In the genomic region with DNA sequence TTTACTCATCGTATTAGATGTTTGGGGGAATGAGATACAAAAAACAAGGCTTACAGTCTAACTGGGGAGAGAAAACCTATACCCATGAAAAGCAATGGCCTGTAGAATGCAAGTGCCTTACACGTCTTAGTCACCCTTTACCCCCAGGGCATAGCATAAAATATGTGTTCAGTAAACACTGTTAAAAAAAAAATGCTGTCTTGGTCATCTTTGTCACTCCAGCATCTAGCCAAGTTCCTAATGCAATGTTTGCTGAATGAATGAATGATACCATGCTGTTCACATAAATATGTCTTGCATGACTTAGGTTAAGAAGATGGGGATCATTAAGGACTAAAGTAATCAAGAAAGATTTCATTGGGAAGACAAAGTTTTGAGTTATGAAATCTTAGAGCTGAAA, we compare ENCODE assay signal across 24 cellular contexts. TPM values are rescaled to one million over a fixed set of nuclear protein-coding genes. Genes with fewer than 3 reads are reported as not detected.
DNase-seq lines count a peak whose midpoint lies in the region; TF ChIP-seq lines count a peak whose summit lies in the region.
"Had no signal": no experiment of that assay in that cellular context is flagged by ENCODE, and none has a peak within 500 bp of the region (broad histone marks: within the 10 kb centered on the region; RNA-seq: fewer than 3 reads in every experiment).

No MANE protein-coding gene starts in this region.

- peaks cover 40% of the 10 kb centered on the region for H3K4me1 Mint-ChIP-seq in activated T-cell treated with anti-CD3 and anti-CD28 coated beads, Interleukin-2, amount 50 U/mL, for 24 hours (ENCODE audit: low read depth)

- no peak overlapping the region for H3K4me2 ChIP-seq in mammary epithelial cell (ENCODE audit: insufficient read depth, low read depth, low read length)

- WGBS in mammary epithelial cell (ENCODE audit: low coverage, missing lambda C conversion rate) = 50% methylated on average over 2 of the region's 2 CpGs

- CTCF ChIA-PET in mammary epithelial cell (lab: Charles Lee; ENCODE audit: low non-redundant PET) = no interaction called here

- H4K20me1 ChIP-seq in mammary epithelial cell (ENCODE audit: insufficient read depth, low read length) = no peaks in the 10 kb centered on the region

- peak; percentile 89 for DNase-seq in EH (ENCODE audit: low read depth)
- DNase-seq in NCI-H460 (ENCODE audit: extremely low read depth, low read depth) = peak; percentile 21
- DNase-seq in mammary epithelial cell = peak; percentile 35
- DNase-seq in foreskin melanocyte = peak; percentile 52
- no peak for DNase-seq in germinal center (ENCODE audit: low spot score)
- DNase-seq in activated T-cell treated with anti-CD3 and anti-CD28 coated beads, Interleukin-2, amount 50 U/mL, for 24 hours = no peak
- no peak for DNase-seq in CD1c-positive myeloid dendritic cell (ENCODE audit: extremely low spot score)
- no peak for DNase-seq in activated CD8-positive, alpha-beta memory T cell treated with anti-CD3 and anti-CD28 coated beads for 24 hours
- DNase-seq: activated CD4-positive, alpha-beta memory T cell treated with anti-CD3 and anti-CD28 coated beads for 36 hours; activated effector memory CD4-positive, alpha-beta T cell treated with Interleukin-2 at 50 U/mL for 16 hours; activated naive CD8-positive, alpha-beta T cell treated with anti-CD3 and anti-CD28 coated beads for 36 hours; CD4-positive, alpha-beta T cell; KG1; left ventricle myocardium superior; midbrain; natural killer cell; NCI-H146; NCI-H2171; NCI-H526; spleen; stimulated activated CD4-positive, alpha-beta T cell treated with anti-CD3 and anti-CD28 coated beads, Interleukin-4, amount 100 ng/mL, for 1 hour had no signal

- H3K4me3 Mint-ChIP-seq in activated T-cell treated with anti-CD3 and anti-CD28 coated beads, Interleukin-2, amount 50 U/mL, for 24 hours = no peak overlapping the region
- H3K4me3 Mint-ChIP-seq: activated CD4-positive, alpha-beta memory T cell treated with anti-CD3 and anti-CD28 coated beads for 36 hours; activated naive CD8-positive, alpha-beta T cell treated with anti-CD3 and anti-CD28 coated beads for 36 hours; CD4-positive, alpha-beta T cell; natural killer cell; stimulated activated memory B cell treated with anti-CD40 and anti-IgM and Interleukin-4, amounts not matched to agents 10 μg/mL and 1 μg/mL and 100 μg/mL, for 72 hours had no signal

- H3K27ac Mint-ChIP-seq in activated T-cell treated with anti-CD3 and anti-CD28 coated beads, Interleukin-2, amount 50 U/mL, for 24 hours = no peak overlapping the region
- H3K27ac Mint-ChIP-seq: activated CD4-positive, alpha-beta memory T cell treated with anti-CD3 and anti-CD28 coated beads for 36 hours; activated naive CD8-positive, alpha-beta T cell treated with anti-CD3 and anti-CD28 coated beads for 36 hours; CD4-positive, alpha-beta T cell; stimulated activated memory B cell treated with anti-CD40 and anti-IgM and Interleukin-4, amounts not matched to agents 10 μg/mL and 1 μg/mL and 100 μg/mL, for 72 hours had no signal

- in situ Hi-C loops in mammary epithelial cell (cut with MboI; ENCODE audit: low sequenced_read_pairs in 2 of 2) = no loop called here

- no TSS peak for BruUV-seq in mammary epithelial cell (replicated peaks; lab: Mats Ljungman, UMichigan)

- intact Hi-C loops in mammary epithelial cell (cut with micrococcal nuclease) = no loop called here

- no peaks in the 10 kb centered on the region for H3K36me3 ChIP-seq in mammary epithelial cell (ENCODE audit: insufficient read depth, low read length)
- H3K36me3 ChIP-seq: right atrium auricular region had no signal

- H3K36me3 Mint-ChIP-seq in activated T-cell treated with anti-CD3 and anti-CD28 coated beads, Interleukin-2, amount 50 U/mL, for 24 hours (ENCODE audit: low read depth) = peaks cover 31% of the 10 kb centered on the region
- H3K36me3 Mint-ChIP-seq: natural killer cell had no signal

- H3K27me3 Mint-ChIP-seq in activated T-cell treated with anti-CD3 and anti-CD28 coated beads, Interleukin-2, amount 50 U/mL, for 24 hours = no peaks in the 10 kb centered on the region
- H3K27me3 Mint-ChIP-seq: activated CD4-positive, alpha-beta memory T cell treated with anti-CD3 and anti-CD28 coated beads for 36 hours; activated naive CD8-positive, alpha-beta T cell treated with anti-CD3 and anti-CD28 coated beads for 36 hours; CD4-positive, alpha-beta T cell; stimulated activated memory B cell treated with anti-CD40 and anti-IgM and Interleukin-4, amounts not matched to agents 10 μg/mL and 1 μg/mL and 100 μg/mL, for 72 hours had no signal

- H3K27me3 ChIP-seq in mammary epithelial cell (ENCODE audit: insufficient read depth, low read length) = no peaks in the 10 kb centered on the region
- H3K27me3 ChIP-seq: right atrium auricular region, spleen had no signal

- no peaks in the 10 kb centered on the region for H3K9me3 ChIP-seq in mammary epithelial cell (replicated peaks; ENCODE audit: insufficient read depth, low read length)
- H3K9me3 ChIP-seq: right atrium auricular region had no signal

- peaks cover 91% of the 10 kb centered on the region for H3K79me2 ChIP-seq in mammary epithelial cell (ENCODE audit: insufficient read depth, low read length)

- no peak for TF ChIP-seq CTCF in mammary epithelial cell (conservative IDR thresholded peaks at IDR 0.05 in 1 of 2, IDR thresholded peaks at IDR 0.05 in 1 of 2; ENCODE audit: extremely low read depth in 1 of 2, insufficient read depth in 1 of 2, low read depth in 1 of 2, low read length in 2 of 2)

- H3K9me3 Mint-ChIP-seq in activated T-cell treated with anti-CD3 and anti-CD28 coated beads, Interleukin-2, amount 50 U/mL, for 24 hours = no peaks in the 10 kb centered on the region
- H3K9me3 Mint-ChIP-seq: activated CD4-positive, alpha-beta memory T cell treated with anti-CD3 and anti-CD28 coated beads for 36 hours; activated naive CD8-positive, alpha-beta T cell treated with anti-CD3 and anti-CD28 coated beads for 36 hours; CD4-positive, alpha-beta T cell had no signal

- H2AFZ ChIP-seq in mammary epithelial cell (ENCODE audit: low read depth, low read length) = no peak overlapping the region

- H3K9ac ChIP-seq in mammary epithelial cell (ENCODE audit: insufficient read depth, low read length) = no peak overlapping the region

- dilution Hi-C loops in mammary epithelial cell (cut with HindIII; ENCODE audit: low sequenced_read_pairs) = loop anchor here (5.0 kb wide), 1 partner anchor 67 kb away; no protein-coding TSS in a partner anchor

- H3K4me1 ChIP-seq in mammary epithelial cell (ENCODE audit: insufficient read depth, low read length) = peaks cover 5% of the 10 kb centered on the region
- H3K4me1 ChIP-seq: right atrium auricular region had no signal

- H3K4me3 ChIP-seq in mammary epithelial cell (replicated peaks in 1 of 3; ENCODE audit: insufficient read depth in 1 of 3, low read depth in 2 of 3, low read length in 3 of 3) = no peak overlapping the region
- H3K4me3 ChIP-seq: right atrium auricular region, spleen had no signal

- H3K27ac ChIP-seq in mammary epithelial cell (ENCODE audit: insufficient read depth, low read depth, low read length) = no peak overlapping the region
- H3K27ac ChIP-seq: right atrium auricular region, RWPE1, spleen had no signal

RNA-seq across cellular contexts. Expression of a gene that starts 38.5 kb away (rescaled TPM):
- total RNA-seq in NCI-H460 (2014; rRNA removed; shearing (Covaris generic)) = 26.9 and 28.1 TPM in 2 replicates
- polyA plus RNA-seq in NCI-H460 (2014; cell fraction: nucleus; rRNA removed) = 6.7 and 13.1 TPM in 2 replicates
- 10 to 100 TPM; 27.2 to 50.3 TPM for total RNA-seq in mammary epithelial cell
- polyA plus RNA-seq in mammary epithelial cell = 18.3 TPM
- 50.9 TPM for polyA minus RNA-seq in mammary epithelial cell

Comparison
In these comparisons a context has a peak if more than half of its experiments do, and no peak if none do; other contexts are left out.
1. DNase-seq: peak in EH (single experiment), NCI-H460 (single experiment), mammary epithelial cell (single experiment) and foreskin melanocyte (single experiment); none in germinal center (single experiment), activated T-cell treated with anti-CD3 and anti-CD28 coated beads, Interleukin-2, amount 50 U/mL, for 24 hours (single experiment), CD1c-positive myeloid dendritic cell (single experiment) and activated CD8-positive, alpha-beta memory T cell treated with anti-CD3 and anti-CD28 coated beads for 24 hours (single experiment).